8 cellular contexts compared by ENCODE assay signal in the genomic region with DNA sequence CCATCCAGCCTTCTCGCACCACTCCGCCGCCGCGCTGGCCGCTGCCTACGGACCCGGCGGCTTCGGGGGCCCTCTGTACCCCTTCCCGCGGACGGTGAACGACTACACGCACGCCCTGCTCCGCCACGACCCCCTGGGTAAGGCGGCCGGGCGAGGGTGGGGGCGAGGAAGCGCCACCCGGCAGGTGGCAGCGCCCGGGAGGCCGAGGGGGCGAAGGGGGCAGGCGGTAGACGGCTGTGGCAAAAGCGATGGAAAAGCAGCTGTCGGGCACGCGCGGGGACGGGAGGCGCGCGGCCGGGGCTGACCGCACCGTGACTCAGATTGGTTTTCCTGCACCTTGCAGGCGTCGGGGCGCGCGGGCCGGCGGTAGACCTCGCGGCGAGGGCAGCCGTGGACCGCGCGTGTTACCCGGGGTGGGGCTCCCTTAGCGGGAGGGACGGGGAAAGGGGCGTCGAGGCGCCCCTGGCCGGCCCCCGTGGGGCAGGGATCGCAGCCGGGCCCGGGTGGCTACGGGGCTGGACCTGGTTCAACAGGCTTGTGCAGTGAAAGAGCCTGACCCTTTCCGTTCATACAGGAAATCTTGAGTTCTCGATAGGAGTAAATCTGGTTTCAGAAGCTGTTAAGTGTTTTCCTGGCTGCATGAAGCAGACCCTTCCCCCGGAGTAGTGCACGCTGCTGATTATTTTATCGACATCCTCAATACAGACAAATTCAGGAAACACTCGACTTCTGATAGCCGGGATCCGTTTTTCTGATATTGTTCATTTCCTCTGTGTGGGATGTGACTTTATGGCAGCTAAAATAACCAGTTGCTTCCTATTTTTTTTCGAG. TPM values are rescaled to one million over a fixed set of nuclear protein-coding genes. Genes with fewer than 3 reads are reported as not detected.
DNase-seq lines count a peak whose midpoint lies in the region; ATAC-seq and TF ChIP-seq lines count a peak whose summit lies in the region.

No MANE protein-coding gene starts in this region.

- H3K4me1 Mint-ChIP-seq in brain = peaks cover 21% of the 10 kb centered on the region

- H3K27me3 Mint-ChIP-seq in brain = peaks cover 94% of the 10 kb centered on the region

- H3K4me3 Mint-ChIP-seq in brain = peak overlapping the region; percentile 66 to 78 (median 74)

- TF ChIP-seq CTCF in brain (conservative IDR thresholded peaks at IDR 0.05) = no peak

- DNase-seq in GF-D8 (lab: John Stamatoyannopoulos, UW) = peak; percentile 100
- DNase-seq in HUDEP-2 (lab: John Stamatoyannopoulos, UW; ENCODE audit: unreplicated experiment in 76 of 76) = peak in 70 of 76 experiments; percentile 3 to 80 (median 47)
- DNase-seq in UCSD-AML1 (lab: John Stamatoyannopoulos, UW; ENCODE audit: unreplicated experiment) = peak; percentile 83
- DNase-seq in iris pigment epithelial cell (ENCODE audit: low read depth) = peak; percentile 90
- DNase-seq in stimulated activated CD4-positive, alpha-beta T cell treated with anti-CD3 and anti-CD28 coated beads, Interleukin-12 subunit alpha, Interleukin-12 subunit beta, amount 100 ng/mL, for 4 hours = peak; percentile 31
- no peak for DNase-seq in NCI-H2029 (lab: John Stamatoyannopoulos, UW)

- H3K36me3 Mint-ChIP-seq in brain = peaks cover 7% of the 10 kb centered on the region

- H3K27ac Mint-ChIP-seq in brain = no peak overlapping the region

- H3K9me3 Mint-ChIP-seq in brain = peaks cover 25 to 35% (median 28%) of the 10 kb centered on the region in 5 experiments

- ATAC-seq in HG02970 (IDR thresholded peaks at IDR 0.05; ENCODE audit: low FRiP score, unreplicated experiment) = no peak

RNA-seq across cellular contexts. Expression of a gene that starts 0.7 kb away (rescaled TPM):
- 5.1 TPM for polyA plus RNA-seq in brain (ENCODE audit: insufficient read depth, low read depth, low replicate concordance)
